Comparison of ENCODE assay signal across 21 cellular contexts in the genomic region with DNA sequence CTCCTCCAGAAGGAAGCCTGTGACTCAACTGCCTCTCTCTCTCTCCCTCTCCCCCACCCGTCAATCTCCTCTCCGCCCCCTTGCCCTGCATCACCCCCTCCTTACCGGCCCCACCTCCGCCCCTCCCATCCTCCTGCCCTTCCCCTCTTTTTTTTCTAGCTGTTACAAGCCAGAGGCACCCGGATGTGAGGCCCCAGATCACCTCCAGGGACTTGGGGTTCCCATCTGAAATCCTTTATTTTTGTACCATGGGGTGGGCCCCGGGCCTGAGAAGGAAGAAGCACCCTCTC. TPM values are rescaled to one million over a fixed set of nuclear protein-coding genes. Genes with fewer than 3 reads are reported as not detected.
DNase-seq lines count a peak whose midpoint lies in the region.
"Had no signal": no experiment of that assay in that cellular context is flagged by ENCODE, and none has a peak within 500 bp of the region (broad histone marks: within the 10 kb centered on the region; RNA-seq: fewer than 3 reads in every experiment).

No MANE protein-coding gene starts in this region.

- H3K27ac Mint-ChIP-seq in activated CD4-positive, alpha-beta memory T cell treated with anti-CD3 and anti-CD28 coated beads for 36 hours = no peak overlapping the region
- H3K27ac Mint-ChIP-seq in activated CD4-positive, alpha-beta memory T cell treated with anti-CD3 and anti-CD28 coated beads, Interleukin-2, amount 10 ng/mL, durations not matched to agents 7 days and 5 days = no peak overlapping the region
- H3K27ac Mint-ChIP-seq: HFFc6 had no signal

- POLR2A ChIA-PET in activated CD4-positive, alpha-beta memory T cell treated with anti-CD3 and anti-CD28 coated beads for 36 hours (lab: Charles Lee) = interaction anchor here (0.6 to 1.7 kb wide), 2 partner anchors 18 to 87 kb away, joined by 3 to 7 read pairs; partner anchors contain the start of gene IL2RB
- POLR2A ChIA-PET in activated CD4-positive, alpha-beta memory T cell treated with anti-CD3 and anti-CD28 coated beads, Interleukin-2, amount 10 ng/mL, durations not matched to agents 7 days and 5 days (lab: Charles Lee) = interaction anchor here (2.9 kb wide), 1 partner anchor 10 kb away, joined by 9 read pairs; no protein-coding TSS in a partner anchor

- no peaks in the 10 kb centered on the region for H4K20me1 ChIP-seq in BLaER1

- CTCF ChIA-PET in activated CD4-positive, alpha-beta memory T cell treated with anti-CD3 and anti-CD28 coated beads for 36 hours (lab: Charles Lee) = interaction anchor here (0.8 kb wide), 1 partner anchor 32 kb away, joined by 3 read pairs; no protein-coding TSS in a partner anchor
- CTCF ChIA-PET in activated CD4-positive, alpha-beta memory T cell treated with anti-CD3 and anti-CD28 coated beads, Interleukin-2, amount 10 ng/mL, durations not matched to agents 7 days and 5 days (lab: Charles Lee) = no interaction called here

- H3K27me3 Mint-ChIP-seq in activated CD4-positive, alpha-beta memory T cell treated with anti-CD3 and anti-CD28 coated beads for 36 hours = no peaks in the 10 kb centered on the region
- no peaks in the 10 kb centered on the region for H3K27me3 Mint-ChIP-seq in activated CD4-positive, alpha-beta memory T cell treated with anti-CD3 and anti-CD28 coated beads, Interleukin-2, amount 10 ng/mL, durations not matched to agents 7 days and 5 days

- H3K27me3 ChIP-seq in BLaER1 = no peaks in the 10 kb centered on the region
- H3K27me3 ChIP-seq: MG63, SJSA1 had no signal

- H3K9me3 Mint-ChIP-seq in activated CD4-positive, alpha-beta memory T cell treated with anti-CD3 and anti-CD28 coated beads for 36 hours = no peaks in the 10 kb centered on the region
- no peaks in the 10 kb centered on the region for H3K9me3 Mint-ChIP-seq in activated CD4-positive, alpha-beta memory T cell treated with anti-CD3 and anti-CD28 coated beads, Interleukin-2, amount 10 ng/mL, durations not matched to agents 7 days and 5 days
- H3K9me3 Mint-ChIP-seq: HFFc6 had no signal

- H3K4me3 ChIP-seq in BLaER1 = no peak overlapping the region
- H3K4me3 ChIP-seq: MG63, SJSA1 had no signal

- H3K36me3 Mint-ChIP-seq in activated CD4-positive, alpha-beta memory T cell treated with anti-CD3 and anti-CD28 coated beads for 36 hours = peaks cover 24% of the 10 kb centered on the region
- H3K36me3 Mint-ChIP-seq in activated CD4-positive, alpha-beta memory T cell treated with anti-CD3 and anti-CD28 coated beads, Interleukin-2, amount 10 ng/mL, durations not matched to agents 7 days and 5 days (ENCODE audit: low read depth) = peaks cover 11% of the 10 kb centered on the region

- no peaks in the 10 kb centered on the region for H3K9me3 ChIP-seq in BLaER1
- H3K9me3 ChIP-seq: MG63, SJSA1 had no signal

- no peak overlapping the region for H3K4me3 Mint-ChIP-seq in activated CD4-positive, alpha-beta memory T cell treated with anti-CD3 and anti-CD28 coated beads for 36 hours
- H3K4me3 Mint-ChIP-seq in activated CD4-positive, alpha-beta memory T cell treated with anti-CD3 and anti-CD28 coated beads, Interleukin-2, amount 10 ng/mL, durations not matched to agents 7 days and 5 days = no peak overlapping the region
- H3K4me3 Mint-ChIP-seq: HFFc6 had no signal

- peak overlapping the region; percentile 72 for H3K4me2 ChIP-seq in BLaER1

- H3K36me3 ChIP-seq in BLaER1 = peaks cover 42% of the 10 kb centered on the region
- H3K36me3 ChIP-seq: MG63 had no signal

- H3K9ac ChIP-seq in BLaER1 = no peak overlapping the region

- DNase-seq in activated CD4-positive, alpha-beta memory T cell treated with anti-CD3 and anti-CD28 coated beads for 36 hours = peak; percentile 64
- DNase-seq in activated CD4-positive, alpha-beta memory T cell treated with anti-CD3 and anti-CD28 coated beads, Interleukin-2, amount 10 ng/mL, durations not matched to agents 7 days and 5 days = no peak
- DNase-seq in amniotic epithelial cell (ENCODE audit: low read depth) = peak; percentile 44
- peak; percentile 57 for DNase-seq in iPS-NIHi11 (ENCODE audit: low spot score)
- no peak for DNase-seq in NCI-H2227 treated with DMSO at 0.1 percent for 48 hours (lab: John Stamatoyannopoulos, UW)
- DNase-seq in activated CD4-positive, alpha-beta T cell treated with anti-CD3 and anti-CD28 coated beads for 4 hours = no peak
- DNase-seq in NCI-H748 treated with DMSO at 0.1 percent for 48 hours (lab: John Stamatoyannopoulos, UW) = no peak
- DNase-seq: 8988T, EL, HFFc6, MG63, NCI-H1048, NCI-H1417 treated with DMSO at 0.1 percent for 48 hours, NCI-H187 treated with DMSO at 0.1 percent for 48 hours, NCI-H226, NCI-H510A treated with DMSO at 0.1 percent for 48 hours, NCI-H774 had no signal

- H3K4me1 ChIP-seq in BLaER1 = peaks cover 46% of the 10 kb centered on the region
- H3K4me1 ChIP-seq: SJSA1 had no signal

- peaks cover 38% of the 10 kb centered on the region for H3K4me1 Mint-ChIP-seq in activated CD4-positive, alpha-beta memory T cell treated with anti-CD3 and anti-CD28 coated beads for 36 hours (ENCODE audit: low read depth)
- H3K4me1 Mint-ChIP-seq in activated CD4-positive, alpha-beta memory T cell treated with anti-CD3 and anti-CD28 coated beads, Interleukin-2, amount 10 ng/mL, durations not matched to agents 7 days and 5 days = peaks cover 33% of the 10 kb centered on the region

- H3K27ac ChIP-seq in BLaER1 = peak overlapping the region; percentile 30; the same call in 1 of the 2 replicates
- H3K27ac ChIP-seq: C4-2B, SJSA1 had no signal

- intact Hi-C loops in activated CD4-positive, alpha-beta memory T cell treated with anti-CD3 and anti-CD28 coated beads for 36 hours (cut with micrococcal nuclease) = no loop called here

RNA-seq across cellular contexts. Expression of gene KCTD17, which starts 10.8 kb away (rescaled TPM):
- 10 to 100 TPM; 46.0 to 47.3 TPM for total RNA-seq in activated CD4-positive, alpha-beta memory T cell treated with anti-CD3 and anti-CD28 coated beads for 36 hours
- total RNA-seq in activated CD4-positive, alpha-beta memory T cell treated with anti-CD3 and anti-CD28 coated beads, Interleukin-2, amount 10 ng/mL, durations not matched to agents 7 days and 5 days = 10 to 100 TPM; 34.5 to 36.3 TPM

RNA-seq across cellular contexts. Expression of gene MPST, which starts 42.8 kb away (rescaled TPM):
- 10 to 100 TPM; 16.9 to 17.6 TPM for total RNA-seq in activated CD4-positive, alpha-beta memory T cell treated with anti-CD3 and anti-CD28 coated beads for 36 hours
- total RNA-seq in activated CD4-positive, alpha-beta memory T cell treated with anti-CD3 and anti-CD28 coated beads, Interleukin-2, amount 10 ng/mL, durations not matched to agents 7 days and 5 days = 10 to 100 TPM; 29.6 to 32.7 TPM

RNA-seq across cellular contexts. Expression of gene TST, which starts 43.1 kb away (rescaled TPM):
- total RNA-seq in activated CD4-positive, alpha-beta memory T cell treated with anti-CD3 and anti-CD28 coated beads for 36 hours = 1 to 10 TPM; 5.5 TPM
- total RNA-seq in activated CD4-positive, alpha-beta memory T cell treated with anti-CD3 and anti-CD28 coated beads, Interleukin-2, amount 10 ng/mL, durations not matched to agents 7 days and 5 days = 1 to 10 TPM; 7.2 to 8.3 TPM

RNA-seq across cellular contexts. Expression of gene TMPRSS6, which starts 47.2 kb away (rescaled TPM):
- total RNA-seq in activated CD4-positive, alpha-beta memory T cell treated with anti-CD3 and anti-CD28 coated beads for 36 hours = 10 to 100 TPM; 39.9 to 42.1 TPM
- 10 to 100 TPM; 14.0 to 14.7 TPM for total RNA-seq in activated CD4-positive, alpha-beta memory T cell treated with anti-CD3 and anti-CD28 coated beads, Interleukin-2, amount 10 ng/mL, durations not matched to agents 7 days and 5 days
- total RNA-seq: HFFc6, LHCN-M2, SJSA1 had no signal

Comparison
In these comparisons a context has a peak if more than half of its experiments do, and no peak if none do; other contexts are left out.
1. DNase-seq: peak in activated CD4-positive, alpha-beta memory T cell treated with anti-CD3 and anti-CD28 coated beads for 36 hours (single experiment), amniotic epithelial cell (single experiment) and iPS-NIHi11 (single experiment); none in activated CD4-positive, alpha-beta memory T cell treated with anti-CD3 and anti-CD28 coated beads, Interleukin-2, amount 10 ng/mL, durations not matched to agents 7 days and 5 days (single experiment), NCI-H2227 treated with DMSO at 0.1 percent for 48 hours (single experiment), activated CD4-positive, alpha-beta T cell treated with anti-CD3 and anti-CD28 coated beads for 4 hours (0 of 2) and NCI-H748 treated with DMSO at 0.1 percent for 48 hours (single experiment).